Comparison of ENCODE assay signal across 22 cellular contexts in genomic region chr17:56441331-56441730, GRCh38.
DNase-seq lines count a peak whose midpoint lies in the region; ATAC-seq and TF ChIP-seq lines count a peak whose summit lies in the region.
"Had no signal": no experiment of that assay in that cellular context is flagged by ENCODE, and none has a peak within 500 bp of the region (broad histone marks: within the 10 kb centered on the region; RNA-seq: fewer than 3 reads in every experiment).

No MANE protein-coding gene starts in this region.

- TF ChIP-seq CTCF in lower lobe of right lung (IDR thresholded peaks at IDR 0.05) = no peak

- intact Hi-C loops in lower lobe of right lung (cut with DNase I) = no loop called here

- no peaks in the 10 kb centered on the region for H3K36me3 ChIP-seq in lower lobe of right lung
- H3K36me3 ChIP-seq: colonic mucosa had no signal

- H3K27ac ChIP-seq in lower lobe of right lung (no peak overlapping the region), caudate nucleus (ENCODE audit: low read depth, low read length) (no peak overlapping the region)
- H3K27ac ChIP-seq: colonic mucosa, epithelial cell of prostate, HL-60 had no signal

- H3K27me3 ChIP-seq in lower lobe of right lung (ENCODE audit: low read depth) = no peaks in the 10 kb centered on the region
- H3K27me3 ChIP-seq: colonic mucosa had no signal

- H3K9me3 ChIP-seq in lower lobe of right lung = no peaks in the 10 kb centered on the region
- H3K9me3 ChIP-seq: Caco-2, colonic mucosa had no signal

- DNase-seq in NCI-H2171 treated with DMSO at 0.1 percent for 48 hours (lab: John Stamatoyannopoulos, UW) = peak; percentile 29
- no peak for DNase-seq in NCI-H2171 (lab: John Stamatoyannopoulos, UW)
- DNase-seq in RPMI7951 (ENCODE audit: low read depth) = peak; percentile 41
- peak; percentile 73 for DNase-seq in fibroblast of peridontal ligament (ENCODE audit: extremely low read depth)
- DNase-seq in stromal cell of bone marrow (ENCODE audit: low read depth) = peak; percentile 42
- DNase-seq in activated T-cell treated with anti-CD3 and anti-CD28 coated beads, Interleukin-2, amount 50 U/mL, for 48 hours = no peak
- DNase-seq in lower lobe of right lung = no peak
- no peak for DNase-seq in caudate nucleus (lab: John Stamatoyannopoulos, UW)
- DNase-seq: 8988T; activated CD4-positive, alpha-beta T cell treated with anti-CD3 and anti-CD28 coated beads for 1 hour; activated naive CD8-positive, alpha-beta T cell treated with anti-CD3 and anti-CD28 coated beads for 36 hours; Caco-2; colonic mucosa; hippocampal formation; Karpas-422; left colon; NCI-H1694 treated with DMSO at 0.1 percent for 48 hours; NCI-H524 treated with DMSO at 0.1 percent for 48 hours; OCI-M1; stimulated activated CD4-positive, alpha-beta T cell treated with anti-CD3 and anti-CD28 coated beads, Interleukin-15, amount 100 ng/mL, for 24 hours had no signal

- H3K4me1 ChIP-seq in lower lobe of right lung = no peaks in the 10 kb centered on the region
- H3K4me1 ChIP-seq: colonic mucosa had no signal

- H3K4me3 ChIP-seq in lower lobe of right lung = no peak overlapping the region
- H3K4me3 ChIP-seq: colonic mucosa had no signal

- ATAC-seq in lower lobe of right lung = no peak
- ATAC-seq: left colon had no signal

Comparison
In these comparisons a context has a peak if more than half of its experiments do, and no peak if none do; other contexts are left out.
1. DNase-seq: peak in NCI-H2171 treated with DMSO at 0.1 percent for 48 hours (single experiment), RPMI7951 (single experiment), fibroblast of peridontal ligament (single experiment) and stromal cell of bone marrow (single experiment); none in NCI-H2171 (single experiment), activated T-cell treated with anti-CD3 and anti-CD28 coated beads, Interleukin-2, amount 50 U/mL, for 48 hours (0 of 2), lower lobe of right lung (single experiment) and caudate nucleus (0 of 61).